ENCODE assay signal across 15 cellular contexts in genomic region chr20:34916774-34917354, GRCh38. TPM values are rescaled to one million over a fixed set of nuclear protein-coding genes. Genes with fewer than 3 reads are reported as not detected.
"Had no signal": no experiment of that assay in that cellular context is flagged by ENCODE, and none has a peak within 500 bp of the region (broad histone marks: within the 10 kb centered on the region; RNA-seq: fewer than 3 reads in every experiment).

No MANE protein-coding gene starts in this region.

- H3K9me3 ChIP-seq: ascending aorta, left lung, thyroid gland, vagina had no signal

- FAIRE-seq: bronchial epithelial cell, endothelial cell of umbilical vein, TTC549 had no signal

- H3K4me1 ChIP-seq: thyroid gland had no signal

- H3K9me3 Mint-ChIP-seq: activated naive CD8-positive, alpha-beta T cell treated with anti-CD3 and anti-CD28 coated beads, Interleukin-2, amount 50 U/mL, for 24 hours; T-cell had no signal

- H3K27ac ChIP-seq: ascending aorta, foreskin keratinocyte, left lung, thyroid gland, vagina had no signal

- H3K27ac Mint-ChIP-seq: activated naive CD8-positive, alpha-beta T cell treated with anti-CD3 and anti-CD28 coated beads, Interleukin-2, amount 50 U/mL, for 24 hours; T-cell had no signal

- H3K27me3 ChIP-seq: ascending aorta, foreskin keratinocyte, left lung, thyroid gland, vagina had no signal

- H3K36me3 ChIP-seq: thyroid gland had no signal

- H3K27me3 Mint-ChIP-seq: activated naive CD8-positive, alpha-beta T cell treated with anti-CD3 and anti-CD28 coated beads, Interleukin-2, amount 50 U/mL, for 24 hours; T-cell had no signal

- DNase-seq: activated CD4-positive, alpha-beta T cell treated with anti-CD3 and anti-CD28 coated beads, Interleukin-2, amount 50 U/mL, for 48 hours; activated CD4-positive, CD25-positive, alpha-beta regulatory T cell; activated naive CD8-positive, alpha-beta T cell treated with anti-CD3 and anti-CD28 coated beads, Interleukin-2, amount 50 U/mL, for 24 hours; activated T-cell treated with anti-CD3 and anti-CD28 coated beads, Interleukin-2, amount 50 U/mL, for 48 hours; foreskin keratinocyte; left lung; mesenchymal stem cell; T-cell; thyroid gland had no signal

- H3K4me3 ChIP-seq: ascending aorta, left lung, thyroid gland, vagina had no signal

- H3K4me3 Mint-ChIP-seq: activated naive CD8-positive, alpha-beta T cell treated with anti-CD3 and anti-CD28 coated beads, Interleukin-2, amount 50 U/mL, for 24 hours; T-cell had no signal

RNA-seq across cellular contexts. Expression of gene MYH7B, which starts 38.8 kb away (rescaled TPM):
- total RNA-seq: endothelial cell of umbilical vein had no signal
- polyA plus RNA-seq: neural cell had no signal
